In the genomic region with DNA sequence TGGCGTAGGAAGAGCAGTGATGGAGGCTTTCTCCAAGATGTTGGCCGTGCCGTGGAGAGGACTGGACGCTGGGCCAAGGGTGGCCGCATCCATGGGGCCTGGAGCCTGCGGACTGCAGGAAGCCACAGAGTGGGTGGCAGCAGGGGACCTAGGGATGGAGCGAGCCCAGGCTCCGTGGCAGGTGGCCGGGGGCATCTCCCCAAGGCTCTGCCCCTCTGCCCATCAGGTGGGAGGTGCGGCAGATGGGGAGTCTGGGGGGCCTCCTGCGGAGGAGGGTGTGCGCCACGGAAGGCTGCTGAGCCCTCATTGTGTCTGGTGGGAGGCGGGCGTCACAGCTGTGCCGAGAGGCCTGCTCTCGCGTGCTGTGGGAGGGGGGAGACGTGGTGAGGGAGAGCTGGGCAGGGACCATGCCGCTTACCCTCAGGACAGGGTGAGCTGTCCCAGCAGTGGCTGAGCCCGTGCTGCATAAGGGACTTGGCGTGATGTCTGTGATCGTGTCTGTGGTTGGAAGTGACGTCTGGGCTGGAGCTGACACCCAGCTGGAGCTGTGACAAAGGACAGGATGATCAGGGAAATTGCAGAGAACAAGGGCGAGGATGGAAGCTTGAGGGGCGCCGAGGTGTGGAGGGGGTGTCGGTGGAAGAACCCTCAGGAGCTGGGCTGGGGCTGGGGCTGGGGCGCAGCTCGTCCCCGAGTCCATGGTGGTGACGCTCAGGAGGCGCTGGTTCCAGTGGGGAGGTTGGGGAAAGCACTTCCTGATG, we compare ENCODE assay signal across 1 cellular context.
TF ChIP-seq lines count a peak whose summit lies in the region.

No MANE protein-coding gene starts in this region.

TF ChIP-seq in GM23338, 12 proteins besides CTCF, POLR2A, EP300 and RAD21:
- TF ChIP-seq ZNF331 (CRISPR knock-in tag; IDR thresholded peaks at IDR 0.05; ENCODE audit: low read depth) (no peak), POLR2AphosphoS5 (IDR thresholded peaks at IDR 0.05; ENCODE audit: low read depth) (no peak), NANOG (IDR thresholded peaks at IDR 0.05; ENCODE audit: borderline replicate concordance) (no peak), ETS1 (IDR thresholded peaks at IDR 0.05) (no peak), STAT1 (IDR thresholded peaks at IDR 0.05; ENCODE audit: unreplicated experiment) (no peak), EZH2phosphoT487 (IDR thresholded peaks at IDR 0.05; ENCODE audit: unreplicated experiment) (no peak), CREB1 (CRISPR knock-in tag; IDR thresholded peaks at IDR 0.05; ENCODE audit: low read depth) (no peak), EZH2 (IDR thresholded peaks at IDR 0.05; ENCODE audit: low read depth, unreplicated experiment) (no peak), ZNF114 (CRISPR knock-in tag; IDR thresholded peaks at IDR 0.05) (no peak), ZNF462 (CRISPR knock-in tag; IDR thresholded peaks at IDR 0.05) (no peak), JUNB (IDR thresholded peaks at IDR 0.05; ENCODE audit: unreplicated experiment) (no peak)
- TF ChIP-seq, protein P1, sequence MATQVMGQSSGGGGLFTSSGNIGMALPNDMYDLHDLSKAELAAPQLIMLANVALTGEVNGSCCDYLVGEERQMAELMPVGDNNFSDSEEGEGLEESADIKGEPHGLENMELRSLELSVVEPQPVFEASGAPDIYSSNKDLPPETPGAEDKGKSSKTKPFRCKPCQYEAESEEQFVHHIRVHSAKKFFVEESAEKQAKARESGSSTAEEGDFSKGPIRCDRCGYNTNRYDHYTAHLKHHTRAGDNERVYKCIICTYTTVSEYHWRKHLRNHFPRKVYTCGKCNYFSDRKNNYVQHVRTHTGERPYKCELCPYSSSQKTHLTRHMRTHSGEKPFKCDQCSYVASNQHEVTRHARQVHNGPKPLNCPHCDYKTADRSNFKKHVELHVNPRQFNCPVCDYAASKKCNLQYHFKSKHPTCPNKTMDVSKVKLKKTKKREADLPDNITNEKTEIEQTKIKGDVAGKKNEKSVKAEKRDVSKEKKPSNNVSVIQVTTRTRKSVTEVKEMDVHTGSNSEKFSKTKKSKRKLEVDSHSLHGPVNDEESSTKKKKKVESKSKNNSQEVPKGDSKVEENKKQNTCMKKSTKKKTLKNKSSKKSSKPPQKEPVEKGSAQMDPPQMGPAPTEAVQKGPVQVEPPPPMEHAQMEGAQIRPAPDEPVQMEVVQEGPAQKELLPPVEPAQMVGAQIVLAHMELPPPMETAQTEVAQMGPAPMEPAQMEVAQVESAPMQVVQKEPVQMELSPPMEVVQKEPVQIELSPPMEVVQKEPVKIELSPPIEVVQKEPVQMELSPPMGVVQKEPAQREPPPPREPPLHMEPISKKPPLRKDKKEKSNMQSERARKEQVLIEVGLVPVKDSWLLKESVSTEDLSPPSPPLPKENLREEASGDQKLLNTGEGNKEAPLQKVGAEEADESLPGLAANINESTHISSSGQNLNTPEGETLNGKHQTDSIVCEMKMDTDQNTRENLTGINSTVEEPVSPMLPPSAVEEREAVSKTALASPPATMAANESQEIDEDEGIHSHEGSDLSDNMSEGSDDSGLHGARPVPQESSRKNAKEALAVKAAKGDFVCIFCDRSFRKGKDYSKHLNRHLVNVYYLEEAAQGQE (IDR thresholded peaks at IDR 0.05; ENCODE audit: unreplicated experiment): no peak
